ENCODE assay signal across 14 cellular contexts in genomic region chr1:201017828-201018163, GRCh38. TPM values are rescaled to one million over a fixed set of nuclear protein-coding genes. Genes with fewer than 3 reads are reported as not detected.
A peak's percentile ranks its signal among the peaks of the same experiment; 100 is the strongest.
DNase-seq lines count a peak whose midpoint lies in the region; ATAC-seq and TF ChIP-seq lines count a peak whose summit lies in the region.
"Had no signal": no experiment of that assay in that cellular context is flagged by ENCODE, and none has a peak within 500 bp of the region (broad histone marks: within the 10 kb centered on the region; RNA-seq: fewer than 3 reads in every experiment).

No MANE protein-coding gene starts in this region.

- peak overlapping the region; percentile 72 for H3K4me3 Mint-ChIP-seq in T-helper 2 cell treated with Interferon-gamma antibody and Interleukin-4, amounts not matched to agents 5 μg/mL and 100 μg/mL, for 36 hours
- H3K4me3 Mint-ChIP-seq in brain: peak overlapping the region in 4 of 5 experiments; percentile 69 to 94 (median 84)
- no peak overlapping the region for H3K4me3 Mint-ChIP-seq in neural progenitor cell
- H3K4me3 Mint-ChIP-seq: HFFc6 had no signal

- peaks cover 29% of the 10 kb centered on the region for H3K36me3 Mint-ChIP-seq in T-helper 2 cell treated with Interferon-gamma antibody and Interleukin-4, amounts not matched to agents 5 μg/mL and 100 μg/mL, for 36 hours (ENCODE audit: low read depth)
- H3K36me3 Mint-ChIP-seq in brain (no peaks in the 10 kb centered on the region), neural progenitor cell (no peaks in the 10 kb centered on the region)

- no peak overlapping the region for H2AFZ ChIP-seq in neural progenitor cell (replicated peaks)

- TF ChIP-seq CTCF in brain (conservative IDR thresholded peaks at IDR 0.05): no peak
- no peak for TF ChIP-seq CTCF in neural progenitor cell (IDR thresholded peaks at IDR 0.05)

- peaks cover 44% of the 10 kb centered on the region for H3F3A ChIP-seq in neural progenitor cell (ENCODE audit: low read depth)

- no peaks in the 10 kb centered on the region for H3K36me3 ChIP-seq in neural progenitor cell
- H3K36me3 ChIP-seq: MG63, pancreas, thyroid gland had no signal

- no peak overlapping the region for H3K9ac ChIP-seq in neural progenitor cell

- H3K27ac Mint-ChIP-seq in T-helper 2 cell treated with Interferon-gamma antibody and Interleukin-4, amounts not matched to agents 5 μg/mL and 100 μg/mL, for 36 hours: peak overlapping the region; percentile 97
- H3K27ac Mint-ChIP-seq in brain (peak overlapping the region; percentile 27 to 98 (median 92)), neural progenitor cell (peak overlapping the region; percentile 79)
- H3K27ac Mint-ChIP-seq: HFFc6 had no signal

- no peak overlapping the region for H3K27ac ChIP-seq in neural progenitor cell
- H3K27ac ChIP-seq: pancreas, thyroid gland had no signal

- ATAC-seq in GM21515 (IDR thresholded peaks at IDR 0.05; ENCODE audit: unreplicated experiment): no peak
- ATAC-seq: pancreas had no signal

- peaks cover 72% of the 10 kb centered on the region for H3K4me1 Mint-ChIP-seq in T-helper 2 cell treated with Interferon-gamma antibody and Interleukin-4, amounts not matched to agents 5 μg/mL and 100 μg/mL, for 36 hours (ENCODE audit: low read depth)
- H3K4me1 Mint-ChIP-seq in brain (peaks cover 100% of the 10 kb centered on the region), neural progenitor cell (peaks cover 72% of the 10 kb centered on the region)

- H3K27me3 ChIP-seq in neural progenitor cell: peaks cover 5% of the 10 kb centered on the region
- H3K27me3 ChIP-seq: pancreas, thyroid gland had no signal

- no peaks in the 10 kb centered on the region for H3K9me3 Mint-ChIP-seq in T-helper 2 cell treated with Interferon-gamma antibody and Interleukin-4, amounts not matched to agents 5 μg/mL and 100 μg/mL, for 36 hours
- peaks cover 0 to 2% (median 0%) of the 10 kb centered on the region in 5 experiments for H3K9me3 Mint-ChIP-seq in brain
- H3K9me3 Mint-ChIP-seq in neural progenitor cell: no peaks in the 10 kb centered on the region
- H3K9me3 Mint-ChIP-seq: HFFc6 had no signal

- H3K4me1 ChIP-seq in neural progenitor cell: peaks cover 65% of the 10 kb centered on the region

- H4K20me1 ChIP-seq in neural progenitor cell (ENCODE audit: low read depth): peaks cover 62% of the 10 kb centered on the region

- no peak overlapping the region for H3K4me3 ChIP-seq in neural progenitor cell
- H3K4me3 ChIP-seq: MG63, pancreas, thyroid gland had no signal

- H3K79me2 ChIP-seq in neural progenitor cell (ENCODE audit: low read depth): peaks cover 24% of the 10 kb centered on the region

- no peaks in the 10 kb centered on the region for H3K9me3 ChIP-seq in neural progenitor cell (ENCODE audit: low read depth)
- H3K9me3 ChIP-seq: MG63, pancreas, thyroid gland had no signal

- DNase-seq in T-helper 2 cell treated with Interferon-gamma antibody and Interleukin-4, amounts not matched to agents 5 μg/mL and 100 μg/mL, for 36 hours (ENCODE audit: low spot score): no peak
- no peak for DNase-seq in T-helper 2 cell
- DNase-seq in NAMALWA (ENCODE audit: low spot score): peak; percentile 24
- no peak for DNase-seq in neural progenitor cell (ENCODE audit: low spot score)
- DNase-seq in NCI-H146 (lab: John Stamatoyannopoulos, UW): no peak
- no peak for DNase-seq in activated gamma-delta T cell treated with Interleukin-2 at 50 U/mL for 16 hours
- DNase-seq: activated CD4-positive, alpha-beta T cell treated with anti-CD3 and anti-CD28 coated beads for 1 hour; HFFc6; MG63; pancreas; stimulated activated CD4-positive, alpha-beta T cell treated with anti-CD3 and anti-CD28 coated beads, Interleukin-12 subunit alpha, Interleukin-12 subunit beta, amount 100 ng/mL, for 4 hours; thyroid gland had no signal

- no peaks in the 10 kb centered on the region for H3K27me3 Mint-ChIP-seq in T-helper 2 cell treated with Interferon-gamma antibody and Interleukin-4, amounts not matched to agents 5 μg/mL and 100 μg/mL, for 36 hours (ENCODE audit: low read depth)
- H3K27me3 Mint-ChIP-seq in brain (peaks cover 8% of the 10 kb centered on the region), neural progenitor cell (ENCODE audit: insufficient read depth, low read depth) (peaks cover 12% of the 10 kb centered on the region)

- no peak overlapping the region for H3K4me2 ChIP-seq in neural progenitor cell

RNA-seq across cellular contexts. Expression of gene KIF21B, which starts 5.7 kb away (rescaled TPM):
- polyA plus RNA-seq in brain (ENCODE audit: insufficient read depth, low read depth, low replicate concordance): 34.3 TPM
- 6.4 and 15.6 TPM in 2 replicates for total RNA-seq in neural progenitor cell (ENCODE audit: low replicate concordance)
- total RNA-seq: HFFc6 had no signal
